ENCODE assay signal across 8 cellular contexts in genomic region chr11:75867778-75868374, GRCh38. TPM values are rescaled to one million over a fixed set of nuclear protein-coding genes. Genes with fewer than 3 reads are reported as not detected.
DNase-seq lines count a peak whose midpoint lies in the region; ATAC-seq and TF ChIP-seq lines count a peak whose summit lies in the region.

No MANE protein-coding gene starts in this region.

- no peaks in the 10 kb centered on the region for H3K36me3 ChIP-seq in RWPE2 (ENCODE audit: low read depth)
- H3K36me3 ChIP-seq in brain microvascular endothelial cell (replicated peaks), result no peaks in the 10 kb centered on the region

- TF ChIP-seq CTCF in RWPE2 (IDR thresholded peaks at IDR 0.05; ENCODE audit: poor library complexity, severe bottlenecking) (peak; percentile 89), brain microvascular endothelial cell (IDR thresholded peaks at IDR 0.05; ENCODE audit: low read depth, low read length, missing control alignments) (peak; percentile 68)

- no peaks in the 10 kb centered on the region for H3K9me3 Mint-ChIP-seq in immature natural killer cell

- no peak overlapping the region for H3K4me3 Mint-ChIP-seq in immature natural killer cell

- peaks cover 1 to 24% of the 10 kb centered on the region in 2 donors for H3K4me1 Mint-ChIP-seq in immature natural killer cell

- H3K4me1 ChIP-seq in RWPE2 (ENCODE audit: insufficient read depth, poor library complexity, severe bottlenecking), result no peaks in the 10 kb centered on the region

- peak overlapping the region in 1 of 6 donors; percentile 23 for H3K27ac Mint-ChIP-seq in immature natural killer cell

- in situ Hi-C loops in brain microvascular endothelial cell (cut with HindIII; ENCODE audit: low pct_ligation_motif_present, low sequenced_read_pairs), result no loop called here

- H3K27me3 Mint-ChIP-seq in immature natural killer cell (ENCODE audit: low read depth in 3 of 3), result no peaks in the 10 kb centered on the region

- DNase-seq in DMS79 treated with DMSO at 0.1 percent for 48 hours (lab: John Stamatoyannopoulos, UW) (peak; percentile 68), HS-5 (ENCODE audit: low read depth) (peak; percentile 24), RWPE2 (ENCODE audit: low spot score) (no peak), brain microvascular endothelial cell (peak; percentile 29), immature natural killer cell (peak; percentile 38 to 53 (median 50))
- peak; percentile 26 to 64 for DNase-seq in stimulated activated CD4-positive, alpha-beta T cell treated with anti-CD3 and anti-CD28 coated beads, Interleukin-2, amount 100 ng/mL, for 24 hours

- H3K27ac ChIP-seq in RWPE2 (ENCODE audit: poor library complexity, severe bottlenecking), result no peak overlapping the region
- no peak overlapping the region for H3K27ac ChIP-seq in brain microvascular endothelial cell

- peak; percentile 40; the same call in 1 of the 3 replicates for ATAC-seq in RWPE2 (ENCODE audit: low read depth)
- no peak for ATAC-seq in GM21529 (IDR thresholded peaks at IDR 0.05; ENCODE audit: unreplicated experiment)
- ATAC-seq in HG03565 (IDR thresholded peaks at IDR 0.05; ENCODE audit: unreplicated experiment), result no peak

- no peak overlapping the region for H3K4me3 ChIP-seq in RWPE2 (ENCODE audit: severe bottlenecking)
- H3K4me3 ChIP-seq in brain microvascular endothelial cell (ENCODE audit: low read depth, low read length), result no peak overlapping the region

- H3K27me3 ChIP-seq in RWPE2 (ENCODE audit: insufficient read depth, poor library complexity, severe bottlenecking), result no peaks in the 10 kb centered on the region
- no peaks in the 10 kb centered on the region for H3K27me3 ChIP-seq in brain microvascular endothelial cell (replicated peaks)

- peaks cover 0 to 11% (median 0%) of the 10 kb centered on the region in 3 donors for H3K36me3 Mint-ChIP-seq in immature natural killer cell

- no peaks in the 10 kb centered on the region for H3K9me3 ChIP-seq in RWPE2 (ENCODE audit: severe bottlenecking)

RNA-seq across cellular contexts. Expression of gene UVRAG, which starts 52.9 kb away (rescaled TPM):
- 10 to 100 TPM in 2 of 3 donors, 1 to 10 TPM in 1; 7.2 to 19.3 (median 15.7) TPM for polyA plus RNA-seq in immature natural killer cell
